17 cellular contexts compared by ENCODE assay signal in the genomic region with DNA sequence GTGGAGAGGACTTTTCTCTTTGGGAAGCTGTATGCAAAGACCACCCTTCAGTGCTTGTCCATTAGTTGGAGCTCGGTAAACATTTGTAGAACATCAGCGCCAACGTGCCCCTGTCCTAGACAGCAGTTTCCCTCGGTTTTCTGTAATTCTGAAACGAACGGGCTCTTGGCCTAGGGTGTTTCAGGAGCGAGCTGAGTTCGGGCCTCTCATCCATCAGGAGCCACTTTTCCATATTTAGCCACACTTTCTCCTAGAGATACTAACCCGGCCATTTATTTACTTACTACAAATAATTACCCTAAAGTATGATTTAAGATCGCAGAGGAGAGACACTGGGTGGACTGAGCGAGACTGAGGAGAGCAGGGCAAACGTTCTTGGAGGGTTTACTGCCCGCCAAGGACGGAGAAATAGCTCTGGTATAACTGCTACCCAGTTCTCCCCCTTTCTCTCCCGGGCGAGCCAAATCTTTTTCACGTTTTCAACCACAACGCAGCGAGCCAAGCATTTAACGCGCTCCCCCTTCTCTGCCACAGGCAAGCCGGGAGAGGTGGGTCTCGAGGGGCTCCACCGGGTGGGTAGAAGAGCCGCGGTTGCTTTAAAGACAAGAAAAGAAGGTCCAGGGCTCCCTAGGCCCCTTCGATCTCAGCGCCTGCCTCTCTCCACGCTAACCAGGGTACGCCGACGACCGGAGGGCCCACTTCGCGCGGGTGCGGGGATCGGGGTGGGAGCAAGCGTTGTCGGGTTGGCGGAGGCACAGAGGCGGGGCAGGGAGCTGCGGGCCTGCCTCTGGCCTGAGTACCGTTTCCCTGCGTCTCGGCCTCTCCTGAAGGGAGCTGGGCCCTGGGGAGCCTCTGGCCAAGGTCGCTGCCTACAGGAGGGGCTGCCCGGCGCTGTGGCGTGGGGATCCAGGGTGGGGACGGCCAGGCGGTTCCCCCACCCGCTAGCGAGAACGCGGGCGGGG. TPM values are rescaled to one million over a fixed set of nuclear protein-coding genes. Genes with fewer than 3 reads are reported as not detected.
DNase-seq lines count a peak whose midpoint lies in the region; ATAC-seq, FAIRE-seq and TF ChIP-seq lines count a peak whose summit lies in the region.
"Had no signal": no experiment of that assay in that cellular context is flagged by ENCODE, and none has a peak within 500 bp of the region (broad histone marks: within the 10 kb centered on the region; RNA-seq: fewer than 3 reads in every experiment).

No MANE protein-coding gene starts in this region.

- dilution Hi-C loops in endothelial cell of umbilical vein (cut with MboI; ENCODE audit: extremely low pct_ligation_motif_present, low sequenced_read_pairs): no loop called here

- H3K27me3 Mint-ChIP-seq in activated CD8-positive, alpha-beta memory T cell treated with anti-CD3 and anti-CD28 coated beads, Interleukin-2, amount 10 ng/mL, durations not matched to agents 7 days and 5 days: peaks cover 91% of the 10 kb centered on the region
- peaks cover 68% of the 10 kb centered on the region for H3K27me3 Mint-ChIP-seq in mesothelial cell of epicardium (ENCODE audit: low read depth)

- H3K36me3 Mint-ChIP-seq in activated CD8-positive, alpha-beta memory T cell treated with anti-CD3 and anti-CD28 coated beads, Interleukin-2, amount 10 ng/mL, durations not matched to agents 7 days and 5 days: peaks cover 16% of the 10 kb centered on the region
- peaks cover 9% of the 10 kb centered on the region for H3K36me3 Mint-ChIP-seq in mesothelial cell of epicardium

- FAIRE-seq in endothelial cell of umbilical vein (lab: Jason Lieb, UNC): no peak
- no peak for FAIRE-seq in GM19239 (lab: Jason Lieb, UNC)
- FAIRE-seq: A549, G401.6 had no signal

- H4K20me1 ChIP-seq in endothelial cell of umbilical vein (replicated peaks; ENCODE audit: control insufficient read depth, extremely low read depth, insufficient read depth, low read length) (no peaks in the 10 kb centered on the region), smooth muscle cell (ENCODE audit: low read depth) (peaks cover 23% of the 10 kb centered on the region)

- H3F3A ChIP-seq in smooth muscle cell (ENCODE audit: low read depth): peaks cover 16% of the 10 kb centered on the region

- BruUV-seq in endothelial cell of umbilical vein (replicated peaks; lab: Mats Ljungman, UMichigan): no TSS peak

- H3K4me3 ChIP-seq in endothelial cell of umbilical vein (replicated peaks in 1 of 3; ENCODE audit: insufficient read depth in 1 of 3, low read depth in 1 of 3, low read length in 3 of 3) (no peak overlapping the region), smooth muscle cell (peak overlapping the region; percentile 65)
- H3K4me3 ChIP-seq: A549, skin epidermis had no signal

- H3K27ac Mint-ChIP-seq in activated CD8-positive, alpha-beta memory T cell treated with anti-CD3 and anti-CD28 coated beads, Interleukin-2, amount 10 ng/mL, durations not matched to agents 7 days and 5 days: peak overlapping the region; percentile 35
- peak overlapping the region; percentile 94 for H3K27ac Mint-ChIP-seq in mesothelial cell of epicardium

- no peak overlapping the region for H3K27ac ChIP-seq in endothelial cell of umbilical vein (ENCODE audit: insufficient read depth, low read depth, low read length)
- peak overlapping the region; percentile 95 for H3K27ac ChIP-seq in smooth muscle cell (ENCODE audit: low read depth)
- H3K27ac ChIP-seq: A549, HL-60, skin epidermis had no signal

- H3K4me1 Mint-ChIP-seq in activated CD8-positive, alpha-beta memory T cell treated with anti-CD3 and anti-CD28 coated beads, Interleukin-2, amount 10 ng/mL, durations not matched to agents 7 days and 5 days: peaks cover 8% of the 10 kb centered on the region
- peaks cover 69% of the 10 kb centered on the region for H3K4me1 Mint-ChIP-seq in mesothelial cell of epicardium

- H3K79me2 ChIP-seq in endothelial cell of umbilical vein (ENCODE audit: control insufficient read depth, insufficient read depth, low read length) (no peaks in the 10 kb centered on the region), smooth muscle cell (ENCODE audit: low read depth) (peaks cover 100% of the 10 kb centered on the region)

- H2AFZ ChIP-seq in endothelial cell of umbilical vein (ENCODE audit: low read depth, low read length) (no peak overlapping the region), smooth muscle cell (ENCODE audit: low read depth) (no peak overlapping the region)

- intact Hi-C loops in endothelial cell of umbilical vein (cut with micrococcal nuclease): loop anchor here (2.0 kb wide), 1 partner anchor 841 kb away; no protein-coding TSS in a partner anchor

- H3K36me3 ChIP-seq in endothelial cell of umbilical vein (ENCODE audit: control insufficient read depth in 2 of 2, extremely low read depth in 1 of 2, insufficient read depth in 2 of 2, low read length in 2 of 2): no peaks in the 10 kb centered on the region
- no peaks in the 10 kb centered on the region for H3K36me3 ChIP-seq in smooth muscle cell (ENCODE audit: low read depth)

- POLR2A ChIA-PET in endothelial cell of umbilical vein (lab: Charles Lee): no interaction called here

- no peak for TF ChIP-seq POLR2A in endothelial cell of umbilical vein (IDR thresholded peaks at IDR 0.05; ENCODE audit: low read depth, low read length)

- CTCF ChIA-PET in activated CD8-positive, alpha-beta memory T cell treated with anti-CD3 and anti-CD28 coated beads, Interleukin-2, amount 10 ng/mL, durations not matched to agents 7 days and 5 days (lab: Charles Lee): no interaction called here
- CTCF ChIA-PET in endothelial cell of umbilical vein (lab: Charles Lee): interaction anchor here (1.1 to 5.0 kb wide), 5 partner anchors 23 to 1427 kb away, joined by 3 to 78 read pairs (median 4); no protein-coding TSS in a partner anchor

- no peak overlapping the region for H3K4me3 Mint-ChIP-seq in activated CD8-positive, alpha-beta memory T cell treated with anti-CD3 and anti-CD28 coated beads, Interleukin-2, amount 10 ng/mL, durations not matched to agents 7 days and 5 days
- H3K4me3 Mint-ChIP-seq in mesothelial cell of epicardium: peak overlapping the region; percentile 69

- TF ChIP-seq CTCF in endothelial cell of umbilical vein (IDR thresholded peaks at IDR 0.05; ENCODE audit: extremely low read depth in 1 of 2, insufficient read depth in 1 of 2, low read depth in 1 of 2, low read length in 2 of 2): no peak
- TF ChIP-seq CTCF in mesothelial cell of epicardium (IDR thresholded peaks at IDR 0.05; ENCODE audit: unreplicated experiment): no peak
- no peak for TF ChIP-seq CTCF in smooth muscle cell (IDR thresholded peaks at IDR 0.05; ENCODE audit: borderline replicate concordance, insufficient read depth, poor library complexity, severe bottlenecking)

- H3K9me3 Mint-ChIP-seq in activated CD8-positive, alpha-beta memory T cell treated with anti-CD3 and anti-CD28 coated beads, Interleukin-2, amount 10 ng/mL, durations not matched to agents 7 days and 5 days (ENCODE audit: low read depth): peaks cover 3% of the 10 kb centered on the region
- no peaks in the 10 kb centered on the region for H3K9me3 Mint-ChIP-seq in mesothelial cell of epicardium

- H3K9me3 ChIP-seq in endothelial cell of umbilical vein (replicated peaks; ENCODE audit: control insufficient read depth, insufficient read depth, low read length) (no peaks in the 10 kb centered on the region), smooth muscle cell (replicated peaks; ENCODE audit: low read depth) (no peaks in the 10 kb centered on the region)
- H3K9me3 ChIP-seq: A549 had no signal

- DNase-seq in activated CD8-positive, alpha-beta memory T cell treated with anti-CD3 and anti-CD28 coated beads, Interleukin-2, amount 10 ng/mL, durations not matched to agents 7 days and 5 days: no peak
- DNase-seq in activated CD8-positive, alpha-beta memory T cell treated with anti-CD3 and anti-CD28 coated beads, Interleukin-2, amount 50 U/mL, for 4 hours: no peak
- DNase-seq in endothelial cell of umbilical vein (ENCODE audit: low read depth, low spot score) (no peak), mesothelial cell of epicardium (ENCODE audit: low spot score in 2 of 2, unreplicated experiment in 2 of 2) (no peak), smooth muscle cell (lab: John Stamatoyannopoulos, UW; ENCODE audit: unreplicated experiment) (peak; percentile 18), GM19239 (ENCODE audit: insufficient read length, low spot score) (no peak), NCI-H2107 (lab: John Stamatoyannopoulos, UW) (no peak)
- DNase-seq: activated CD4-positive, CD25-positive, alpha-beta regulatory T cell treated with anti-CD3 and anti-CD28 coated beads, Interleukin-2, amount 50 U/mL, for 72 hours; dermis blood vessel endothelial cell; naive thymus-derived CD8-positive, alpha-beta T cell; NCI-H187 had no signal

- H3K9me1 ChIP-seq in endothelial cell of umbilical vein (replicated peaks; ENCODE audit: control insufficient read depth, extremely low read depth, insufficient read depth, low read length): no peaks in the 10 kb centered on the region

- WGBS in smooth muscle cell (ENCODE audit: low lambda C conversion rate): 2% methylated on average over 56 of the region's 57 CpGs

- no peak overlapping the region for H3K4me2 ChIP-seq in endothelial cell of umbilical vein (ENCODE audit: insufficient read depth, low read length)
- H3K4me2 ChIP-seq in smooth muscle cell: peak overlapping the region; percentile 98
- H3K4me2 ChIP-seq: A549 had no signal

- no peak for ATAC-seq in activated CD8-positive, alpha-beta memory T cell treated with anti-CD3 and anti-CD28 coated beads, Interleukin-2, amount 10 ng/mL, durations not matched to agents 7 days and 5 days
- ATAC-seq in GM19395 (IDR thresholded peaks at IDR 0.05; ENCODE audit: unreplicated experiment): no peak
- ATAC-seq: A549; naive thymus-derived CD8-positive, alpha-beta T cell; Panc1 had no signal

- H3K9ac ChIP-seq in endothelial cell of umbilical vein (replicated peaks; ENCODE audit: extremely low read depth, insufficient read depth, low read length) (no peak overlapping the region), smooth muscle cell (ENCODE audit: low read depth) (peak overlapping the region; percentile 94)

- H3K27me3 ChIP-seq in endothelial cell of umbilical vein (ENCODE audit: control insufficient read depth in 2 of 2, insufficient read depth in 2 of 2, low read length in 2 of 2): peaks cover 90 to 92% of the 10 kb centered on the region in 2 experiments
- peaks cover 7% of the 10 kb centered on the region for H3K27me3 ChIP-seq in smooth muscle cell (ENCODE audit: low read depth)

- H3K4me1 ChIP-seq in endothelial cell of umbilical vein (ENCODE audit: control insufficient read depth, extremely low read depth, insufficient read depth, low read length): no peaks in the 10 kb centered on the region
- peaks cover 14% of the 10 kb centered on the region for H3K4me1 ChIP-seq in smooth muscle cell (ENCODE audit: low read depth)
- H3K4me1 ChIP-seq: A549 had no signal

RNA-seq across cellular contexts. Expression of a gene that starts 10.8 kb away (rescaled TPM):
- not detected for total RNA-seq in activated CD8-positive, alpha-beta memory T cell treated with anti-CD3 and anti-CD28 coated beads, Interleukin-2, amount 10 ng/mL, durations not matched to agents 7 days and 5 days
- total RNA-seq in endothelial cell of umbilical vein (0.31 and 0.35 TPM in 2 replicates), mesothelial cell of epicardium (88.7 to 99.3 TPM (median 95.5 TPM) in 3 replicates), smooth muscle cell (269 and 289 TPM in 2 replicates)
- polyA plus RNA-seq in endothelial cell of umbilical vein (0.04 and 0.11 TPM in 2 replicates), smooth muscle cell (382 and 543 TPM in 2 replicates)
- 0.09 TPM in 1 of 2 replicates, not detected in the other for polyA plus RNA-seq in endothelial cell of umbilical vein (2011; cell fraction: cytosol; rRNA removed)
- polyA plus RNA-seq in endothelial cell of umbilical vein (2011; cell fraction: nucleus; rRNA removed): 0.16 and 0.18 TPM in 2 replicates
- polyA plus RNA-seq in endothelial cell of umbilical vein (2012): not detected in 2 replicates
- not detected in 2 replicates for polyA minus RNA-seq in endothelial cell of umbilical vein
- 3.9 TPM for polyA minus RNA-seq in endothelial cell of umbilical vein (2011; cell fraction: cytosol; rRNA and poly(A)+ RNA removed)
- not detected in 2 replicates for polyA minus RNA-seq in endothelial cell of umbilical vein (2011; cell fraction: nucleus; rRNA and poly(A)+ RNA removed)
- total RNA-seq: dermis blood vessel endothelial cell; naive thymus-derived CD8-positive, alpha-beta T cell had no signal
- polyA plus RNA-seq: naive thymus-derived CD8-positive, alpha-beta T cell had no signal

Comparison
In these comparisons a context has a peak if more than half of its experiments do, and no peak if none do; other contexts are left out.
1. RNA of a gene that starts 10.8 kb away (total RNA-seq): 269 to 289 TPM in smooth muscle cell and 88.7 to 99.3 TPM in mesothelial cell of epicardium; 0.31 to 0.35 TPM in endothelial cell of umbilical vein and not detected in activated CD8-positive, alpha-beta memory T cell treated with anti-CD3 and anti-CD28 coated beads, Interleukin-2, amount 10 ng/mL, durations not matched to agents 7 days and 5 days; every median in the first group is over 10 times any median in the second.